In genomic region chr14:104978774-104979691, GRCh38 we compare ENCODE assay signal across 8 cellular contexts. TPM values are rescaled to one million over a fixed set of nuclear protein-coding genes. Genes with fewer than 3 reads are reported as not detected.
DNase-seq lines count a peak whose midpoint lies in the region; ATAC-seq and TF ChIP-seq lines count a peak whose summit lies in the region.

No MANE protein-coding gene starts in this region.

- H2BK15ac ChIP-seq in IMR-90 (ENCODE audit: low read depth, low read length) = no peak overlapping the region

- peaks cover 18% of the 10 kb centered on the region for H3K4me1 ChIP-seq in IMR-90 (ENCODE audit: control insufficient read depth, insufficient read depth, low read length)

- H3K27me3 Mint-ChIP-seq in nephron (ENCODE audit: low read depth) = peaks cover 31% of the 10 kb centered on the region

- dilution Hi-C loops in IMR-90 (cut with HindIII; ENCODE audit: low sequenced_read_pairs, unreplicated experiment) = no loop called here

- no peaks in the 10 kb centered on the region for H3K9me3 Mint-ChIP-seq in nephron

- H3K56ac ChIP-seq in IMR-90 (ENCODE audit: extremely low read depth, insufficient read depth, low read length) = no peak overlapping the region

- no peak overlapping the region for H2AK5ac ChIP-seq in IMR-90 (ENCODE audit: low read depth, low read length)

- H3K27ac Mint-ChIP-seq in nephron = peak overlapping the region in 1 of 3 experiments; percentile 1

- TF ChIP-seq POLR2A in IMR-90 (IDR thresholded peaks at IDR 0.05; ENCODE audit: low read depth, low read length) = no peak

- H3K79me1 ChIP-seq in IMR-90 (ENCODE audit: low read depth in 1 of 2, low read length in 2 of 2) = no peaks in the 10 kb centered on the region

- no peak overlapping the region for H2AK9ac ChIP-seq in IMR-90 (replicated peaks; ENCODE audit: low read depth, low read length, poor library complexity)

- no peak for TF ChIP-seq RAD21 in IMR-90 (IDR thresholded peaks at IDR 0.05; ENCODE audit: low read length)

- H2AFZ ChIP-seq in IMR-90 (replicated peaks; ENCODE audit: low read length, poor library complexity) = peak overlapping the region; percentile 83

- WGBS in IMR-90 (ENCODE audit: extremely low coverage in 2 of 2, insufficient read length in 1 of 2), 2 experiments = 74% methylated on average over 10 of the region's 32 CpGs; no CpG with 5 or more reads in 1 of the 2 experiments

- POLR2A ChIA-PET in AG04450 (lab: Yijun Ruan, JAX) (interaction anchor here (0.5 kb wide), 1 partner anchor 88 kb away, joined by 3 read pairs; no protein-coding TSS in a partner anchor), IMR-90 (lab: Charles Lee; ENCODE audit: unreplicated experiment) (interaction anchor here (0.6 kb wide), 1 partner anchor 11 kb away, joined by 3 read pairs; no protein-coding TSS in a partner anchor)

- in situ Hi-C loops in IMR-90 (cut with MboI; ENCODE audit: low sequenced_read_pairs) = no loop called here
- in situ Hi-C loops in GM13977 (cut with MboI; ENCODE audit: low pct_unique_long_range_greater_than_20kb, low sequenced_read_pairs, unreplicated experiment) = no loop called here

- H3K23ac ChIP-seq in IMR-90 (ENCODE audit: low read depth, low read length) = no peak overlapping the region

- H3K9me3 ChIP-seq in AG04450 (ENCODE audit: control insufficient read depth, insufficient read depth, low read length) (no peaks in the 10 kb centered on the region; the same call in 1 of the 2 replicates), IMR-90 (ENCODE audit: control insufficient read depth, insufficient read depth, low read length) (no peaks in the 10 kb centered on the region)

- H3K4me1 Mint-ChIP-seq in nephron = peaks cover 38% of the 10 kb centered on the region

- H3K4me3 Mint-ChIP-seq in nephron = peak overlapping the region; percentile 60 to 78 (median 62)

- CTCF ChIA-PET in AG04450 (lab: Charles Lee) = no interaction called here
- CTCF ChIA-PET in IMR-90 (lab: Yijun Ruan, JAX) = no interaction called here

- peak overlapping the region; percentile 48 for H3K4me3 ChIP-seq in AG04450 (ENCODE audit: low read depth, low read length)
- peak overlapping the region; percentile 41; the same call in 1 of the 2 replicates for H3K4me3 ChIP-seq in IMR-90 (ENCODE audit: insufficient read depth, low read depth, low read length)
- peak overlapping the region; percentile 39 for H3K4me3 ChIP-seq in epithelial cell of proximal tubule (ENCODE audit: low read depth, low read length)

- H3K9me1 ChIP-seq in IMR-90 (ENCODE audit: insufficient read depth, low read length) = peaks cover 8% of the 10 kb centered on the region; the same call in 1 of the 2 replicates

- no peak overlapping the region for H3K14ac ChIP-seq in IMR-90 (replicated peaks; ENCODE audit: low read depth, low read length)

- no peak for ATAC-seq in IMR-90 (ENCODE audit: low read depth)

- H2BK120ac ChIP-seq in IMR-90 (ENCODE audit: low read depth, low read length) = no peak overlapping the region

- 0 out of 2 replicates have a peak, but pooled peaks cover 3% of the 10 kb centered on the region for H4K20me1 ChIP-seq in IMR-90 (ENCODE audit: insufficient read depth, low read length)

- TF ChIP-seq CTCF in AG04450 (IDR thresholded peaks at IDR 0.05; ENCODE audit: low read depth, low read length) = no peak
- no peak for TF ChIP-seq CTCF in IMR-90 (conservative IDR thresholded peaks at IDR 0.05; ENCODE audit: low read depth, low read length)
- TF ChIP-seq CTCF in epithelial cell of proximal tubule (conservative IDR thresholded peaks at IDR 0.05; ENCODE audit: low read depth, low read length) = no peak
- TF ChIP-seq CTCF in nephron (IDR thresholded peaks at IDR 0.05; ENCODE audit: unreplicated experiment in 3 of 3) = no peak
- TF ChIP-seq CTCF in GM13977 (IDR thresholded peaks at IDR 0.05; ENCODE audit: extremely low read depth, insufficient read depth, missing control alignments) = no peak

- H3K4me2 ChIP-seq in IMR-90 (ENCODE audit: low read depth, low read length) = peak overlapping the region; percentile 74

- 0 out of 4 replicates have a peak overlapping the region, but pooled peaks of 1 of the 2 experiments have one; percentile 60 for H4K8ac ChIP-seq in IMR-90 (ENCODE audit: low read depth in 2 of 2, low read length in 2 of 2)

- H3K9ac ChIP-seq in IMR-90 (ENCODE audit: low read depth, low read length) = no peak overlapping the region

- no TSS peak for BruUV-seq in IMR-90 (replicated peaks; lab: Mats Ljungman, UMichigan)

- H3K27me3 ChIP-seq in AG04450 (ENCODE audit: control insufficient read depth, insufficient read depth, low read length) = peaks cover 2% of the 10 kb centered on the region
- H3K27me3 ChIP-seq in IMR-90 (ENCODE audit: control insufficient read depth, insufficient read depth, low read length) = no peaks in the 10 kb centered on the region

- H3K27ac ChIP-seq in AG04450 (ENCODE audit: low read depth, low read length) (no peak overlapping the region), IMR-90 (ENCODE audit: insufficient read depth, low read length) (no peak overlapping the region)

- no peak overlapping the region for H2BK5ac ChIP-seq in IMR-90 (ENCODE audit: low read depth, low read length, poor library complexity, severe bottlenecking)

- H4K91ac ChIP-seq in IMR-90 (ENCODE audit: insufficient read depth, low read depth, low read length) = no peak overlapping the region

- DNase-seq in AG04450 (ENCODE audit: low read depth, low spot score) (no peak), IMR-90 (no peak), epithelial cell of proximal tubule (ENCODE audit: low read depth) (no peak), SKM-1 treated with dmso at 0.1 percent for 144 hours (lab: John Stamatoyannopoulos, UW; ENCODE audit: unreplicated experiment) (no peak), GM13977 (ENCODE audit: low spot score) (no peak), nucleus accumbens (lab: John Stamatoyannopoulos, UW) (no peak)
- DNase-seq in central memory CD4-positive, alpha-beta T cell = no peak

- no peak overlapping the region for H3K18ac ChIP-seq in IMR-90 (ENCODE audit: low read depth, low read length)

- no peaks in the 10 kb centered on the region for H3K36me3 ChIP-seq in IMR-90 (ENCODE audit: control insufficient read depth, insufficient read depth, low read length)

- no peaks in the 10 kb centered on the region for H3K36me3 Mint-ChIP-seq in nephron (ENCODE audit: low read depth)

- no peak overlapping the region for H3K4ac ChIP-seq in IMR-90 (ENCODE audit: low read depth, low read length)

- H2BK20ac ChIP-seq in IMR-90 (ENCODE audit: low read depth, low read length) = no peak overlapping the region

- intact Hi-C loops in IMR-90 (cut with micrococcal nuclease) = no loop called here

- H4K5ac ChIP-seq in IMR-90 (ENCODE audit: low read depth, low read length) = no peak overlapping the region

TF ChIP-seq in IMR-90, 13 proteins besides CTCF, POLR2A, EP300 and RAD21 (continues in another document):
- TF ChIP-seq RFX5 (IDR thresholded peaks at IDR 0.05; ENCODE audit: low read depth, low read length) (no peak), NFE2L2 (IDR thresholded peaks at IDR 0.05; ENCODE audit: low read depth, low read length) (no peak), MXI1 (IDR thresholded peaks at IDR 0.05; ENCODE audit: borderline replicate concordance, low read depth, low read length) (no peak), CEBPB (IDR thresholded peaks at IDR 0.05; ENCODE audit: low read depth, low read length) (no peak), FOS (IDR thresholded peaks at IDR 0.05; ENCODE audit: low read depth, low read length) (no peak), MAZ (IDR thresholded peaks at IDR 0.05; ENCODE audit: borderline replicate concordance, low read depth, low read length) (no peak), ELK1 (IDR thresholded peaks at IDR 0.05; ENCODE audit: borderline replicate concordance, low read depth, low read length) (no peak), MAFK (IDR thresholded peaks at IDR 0.05; ENCODE audit: low read depth, low read length) (no peak), RCOR1 (IDR thresholded peaks at IDR 0.05; ENCODE audit: insufficient replicate concordance, low read length) (no peak)

RNA-seq across cellular contexts. Expression of gene AHNAK2, which starts 0.9 kb away (rescaled TPM):
- 10.0 and 10.5 TPM in 2 replicates for polyA plus RNA-seq in AG04450 (2011; rRNA removed)
- polyA minus RNA-seq in AG04450 (2011; rRNA and poly(A)+ RNA removed) = 40.9 and 45.1 TPM in 2 replicates
- total RNA-seq in IMR-90 (2012; rRNA removed) = 6.7 and 7.9 TPM in 2 replicates
- 2.5 and 2.6 TPM in 2 replicates for polyA plus RNA-seq in IMR-90 (2012; rRNA removed)
- polyA plus RNA-seq in IMR-90 (2012; cell fraction: cytosol; rRNA removed) = 0.93 and 1.1 TPM in 2 replicates
- 4.5 and 7.9 TPM in 2 replicates for polyA plus RNA-seq in IMR-90 (2012; cell fraction: nucleus; rRNA removed; ENCODE audit: low replicate concordance)
- 16.6 and 20.8 TPM in 2 replicates for total RNA-seq in epithelial cell of proximal tubule

RNA-seq across cellular contexts. Expression of gene CLBA1, which starts 6.6 kb away (rescaled TPM):
- polyA plus RNA-seq in AG04450 (2011; rRNA removed) (4.6 and 4.9 TPM in 2 replicates), IMR-90 (2012; rRNA removed) (5.2 and 6.2 TPM in 2 replicates)
- 2.4 and 4.2 TPM in 2 replicates for polyA minus RNA-seq in AG04450 (2011; rRNA and poly(A)+ RNA removed)
- total RNA-seq in IMR-90 (2012; rRNA removed) (2.2 and 2.7 TPM in 2 replicates), epithelial cell of proximal tubule (4.5 and 5.0 TPM in 2 replicates)
- 3.5 and 4.0 TPM in 2 replicates for polyA plus RNA-seq in IMR-90 (2012; cell fraction: cytosol; rRNA removed)
- 10.8 and 12.0 TPM in 2 replicates for polyA plus RNA-seq in IMR-90 (2012; cell fraction: nucleus; rRNA removed; ENCODE audit: low replicate concordance)

RNA-seq across cellular contexts. Expression of gene CDCA4, which starts 41.9 kb away (rescaled TPM):
- polyA plus RNA-seq in AG04450 (2011; rRNA removed) = 6.8 and 7.8 TPM in 2 replicates
- polyA minus RNA-seq in AG04450 (2011; rRNA and poly(A)+ RNA removed) = 5.0 and 6.3 TPM in 2 replicates
- 17.7 and 19.7 TPM in 2 replicates for total RNA-seq in IMR-90 (2012; rRNA removed)
- 18.6 and 21.4 TPM in 2 replicates for polyA plus RNA-seq in IMR-90 (2012; rRNA removed)
- polyA plus RNA-seq in IMR-90 (2012; cell fraction: cytosol; rRNA removed) = 17.8 and 18.2 TPM in 2 replicates
- 9.9 and 13.1 TPM in 2 replicates for polyA plus RNA-seq in IMR-90 (2012; cell fraction: nucleus; rRNA removed; ENCODE audit: low replicate concordance)
- 46.9 and 78.7 TPM in 2 replicates for total RNA-seq in epithelial cell of proximal tubule

RNA-seq across cellular contexts. Expression of gene PLD4, which starts 54.4 kb away (rescaled TPM):
- polyA plus RNA-seq in AG04450 (2011; rRNA removed) (0.01 TPM in 2 replicates), IMR-90 (2012; rRNA removed) (0.05 and 0.07 TPM in 2 replicates)
- 0.17 TPM in 1 of 2 replicates, not detected in the other for polyA minus RNA-seq in AG04450 (2011; rRNA and poly(A)+ RNA removed)
- total RNA-seq in IMR-90 (2012; rRNA removed) (not detected in 2 replicates), epithelial cell of proximal tubule (not detected in 2 replicates)
- polyA plus RNA-seq in IMR-90 (2012; cell fraction: cytosol; rRNA removed) = 0.04 TPM in 1 of 2 replicates, not detected in the other
- 0.12 and 0.14 TPM in 2 replicates for polyA plus RNA-seq in IMR-90 (2012; cell fraction: nucleus; rRNA removed; ENCODE audit: low replicate concordance)
